ENCODE assay signal across 1 cellular context in the genomic region with DNA sequence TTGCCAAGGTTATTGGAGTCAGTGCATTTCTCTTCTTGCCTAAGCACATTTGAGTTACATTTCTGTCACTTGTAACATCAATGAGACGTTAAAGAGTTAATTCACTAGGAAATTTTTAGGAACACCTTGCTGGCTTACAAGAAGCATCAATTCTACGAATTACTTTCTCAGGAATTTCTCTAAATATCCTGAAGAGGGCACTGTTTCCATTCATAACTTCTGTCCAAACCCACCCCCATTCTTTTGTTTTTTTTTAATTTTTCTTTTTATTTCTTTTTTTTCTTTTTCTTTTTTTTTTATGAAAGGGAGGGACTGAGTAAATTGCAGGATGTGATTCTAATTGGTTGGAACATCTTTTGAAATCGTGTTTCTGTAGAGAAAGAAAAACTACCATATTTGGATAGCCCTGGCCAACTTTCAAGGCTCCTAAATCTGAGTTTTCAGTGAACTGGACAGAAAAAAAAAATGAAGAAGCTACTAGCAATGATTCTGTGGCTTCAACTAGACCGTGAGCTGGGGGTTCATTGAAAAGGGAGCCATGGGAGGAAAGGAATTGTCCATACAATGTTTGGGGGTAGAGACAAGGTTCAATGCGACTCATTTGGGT.
TF ChIP-seq lines count a peak whose summit lies in the region.

No MANE protein-coding gene starts in this region.

TF ChIP-seq in H1, 55 proteins besides CTCF, POLR2A, EP300 and RAD21 (continued from another document):
- TF ChIP-seq USF2 (IDR thresholded peaks at IDR 0.05; ENCODE audit: low read length) (no peak), RFX5 (IDR thresholded peaks at IDR 0.05; ENCODE audit: borderline replicate concordance, low read depth, low read length) (no peak), JUND (IDR thresholded peaks at IDR 0.05; ENCODE audit: low read length) (no peak), CBX5 (IDR thresholded peaks at IDR 0.05; ENCODE audit: low read depth, low read length) (no peak), SIRT6 (IDR thresholded peaks at IDR 0.05; ENCODE audit: low read length) (no peak), CHD2 (IDR thresholded peaks at IDR 0.05; ENCODE audit: low read length) (no peak), TAF1 (IDR thresholded peaks at IDR 0.05; ENCODE audit: low read depth, low read length) (no peak)
